1 cellular context compared by ENCODE assay signal in the genomic region with DNA sequence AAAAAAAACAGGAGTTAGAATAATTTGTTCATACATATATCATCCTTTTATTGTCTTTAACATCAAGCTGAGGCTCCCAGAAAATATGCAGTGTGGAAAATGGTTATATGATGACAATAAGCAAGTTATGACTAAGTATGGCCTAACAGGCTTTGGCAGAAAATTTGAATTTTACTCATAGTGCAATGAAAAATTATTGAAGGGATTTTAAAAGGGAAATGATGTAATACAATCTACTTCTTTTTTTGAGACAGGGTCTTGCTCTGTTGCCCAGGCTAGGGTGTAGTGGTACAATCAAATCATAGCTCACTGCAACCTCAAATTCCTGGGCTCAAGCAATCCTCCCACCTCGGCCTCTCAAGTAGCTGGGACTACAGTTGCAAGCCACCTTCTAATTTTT.
TF ChIP-seq lines count a peak whose summit lies in the region.

No MANE protein-coding gene starts in this region.

TF ChIP-seq in SK-N-SH treated with all-trans-retinoic acid at 6 μM for 48 hours, 23 proteins besides CTCF, POLR2A, EP300 and RAD21 (continued from another document):
- TF ChIP-seq POU6F1 (CRISPR knock-in tag; IDR thresholded peaks at IDR 0.05; ENCODE audit: borderline replicate concordance, low read depth) (no peak), BACH2 (CRISPR knock-in tag; IDR thresholded peaks at IDR 0.05; ENCODE audit: borderline replicate concordance) (no peak), ESRRG (CRISPR knock-in tag; IDR thresholded peaks at IDR 0.05) (no peak), ZC3H10 (CRISPR knock-in tag; IDR thresholded peaks at IDR 0.05) (no peak), CSDC2 (CRISPR knock-in tag; IDR thresholded peaks at IDR 0.05) (no peak), ZNF70 (CRISPR knock-in tag; IDR thresholded peaks at IDR 0.05) (no peak), GLIS3 (CRISPR knock-in tag; IDR thresholded peaks at IDR 0.05) (no peak), OSR1 (CRISPR knock-in tag; IDR thresholded peaks at IDR 0.05) (no peak), ZFP30 (CRISPR knock-in tag; IDR thresholded peaks at IDR 0.05) (no peak)
- TF ChIP-seq, protein P1, sequence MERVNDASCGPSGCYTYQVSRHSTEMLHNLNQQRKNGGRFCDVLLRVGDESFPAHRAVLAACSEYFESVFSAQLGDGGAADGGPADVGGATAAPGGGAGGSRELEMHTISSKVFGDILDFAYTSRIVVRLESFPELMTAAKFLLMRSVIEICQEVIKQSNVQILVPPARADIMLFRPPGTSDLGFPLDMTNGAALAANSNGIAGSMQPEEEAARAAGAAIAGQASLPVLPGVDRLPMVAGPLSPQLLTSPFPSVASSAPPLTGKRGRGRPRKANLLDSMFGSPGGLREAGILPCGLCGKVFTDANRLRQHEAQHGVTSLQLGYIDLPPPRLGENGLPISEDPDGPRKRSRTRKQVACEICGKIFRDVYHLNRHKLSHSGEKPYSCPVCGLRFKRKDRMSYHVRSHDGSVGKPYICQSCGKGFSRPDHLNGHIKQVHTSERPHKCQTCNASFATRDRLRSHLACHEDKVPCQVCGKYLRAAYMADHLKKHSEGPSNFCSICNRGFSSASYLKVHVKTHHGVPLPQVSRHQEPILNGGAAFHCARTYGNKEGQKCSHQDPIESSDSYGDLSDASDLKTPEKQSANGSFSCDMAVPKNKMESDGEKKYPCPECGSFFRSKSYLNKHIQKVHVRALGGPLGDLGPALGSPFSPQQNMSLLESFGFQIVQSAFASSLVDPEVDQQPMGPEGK (CRISPR knock-in tag; IDR thresholded peaks at IDR 0.05; ENCODE audit: borderline replicate concordance), result no peak
